ENCODE assay signal across 8 cellular contexts in the genomic region with DNA sequence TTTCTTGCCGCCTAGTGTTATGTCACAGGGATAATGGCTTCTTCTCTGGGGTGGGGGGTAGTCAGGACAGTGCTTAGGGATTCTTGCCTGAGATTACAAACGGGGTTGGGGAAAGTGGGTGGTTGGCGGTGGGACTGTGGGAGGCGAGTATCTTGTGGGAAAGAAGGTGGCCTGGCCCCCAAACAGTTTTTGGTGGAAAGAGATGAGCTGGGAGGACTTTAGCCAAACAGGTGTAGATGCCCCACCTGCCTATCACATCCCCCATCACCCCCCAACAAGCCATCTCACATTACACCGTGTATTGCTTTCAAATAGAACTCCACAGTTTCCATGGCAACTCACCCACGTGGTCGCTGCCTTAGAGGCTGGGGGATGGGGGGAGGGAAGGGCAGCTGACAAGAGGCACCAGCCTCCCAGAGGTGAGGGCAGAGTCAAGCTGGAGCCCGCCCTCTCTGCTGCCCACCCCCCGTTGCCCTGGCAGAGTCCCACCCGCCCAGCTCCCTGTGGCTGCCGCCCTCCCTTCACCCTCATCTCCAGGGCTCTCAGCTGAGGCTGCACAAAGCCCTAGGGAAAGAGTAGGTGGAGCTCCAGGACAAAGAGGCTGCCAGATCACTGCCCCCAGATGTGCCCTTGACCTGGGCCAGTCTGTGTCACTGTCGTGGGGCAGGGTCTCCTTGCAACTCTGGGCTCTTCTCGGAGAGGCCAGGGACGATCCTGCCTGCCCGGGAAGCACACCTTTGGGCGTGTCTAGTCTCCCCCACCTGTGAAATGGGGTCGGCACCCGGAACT.
DNase-seq lines count a peak whose midpoint lies in the region; ATAC-seq lines count a peak whose summit lies in the region.

No MANE protein-coding gene starts in this region.

- CTCF ChIA-PET in CD8-positive, alpha-beta memory T cell (lab: Charles Lee): interaction anchor here (1.3 kb wide), 1 partner anchor 173 kb away, joined by 4 read pairs; a partner anchor contains a TSS

- peak overlapping the region in 1 of 7 donors; percentile 35 for H3K4me3 Mint-ChIP-seq in CD8-positive, alpha-beta memory T cell

- ATAC-seq in GM19463 (IDR thresholded peaks at IDR 0.05; ENCODE audit: unreplicated experiment): no peak
- ATAC-seq in HG03025 (IDR thresholded peaks at IDR 0.05; ENCODE audit: low FRiP score, unreplicated experiment): no peak

- peak overlapping the region in 7 of 8 donors; percentile 38 to 90 (median 74) for H3K27ac Mint-ChIP-seq in CD8-positive, alpha-beta memory T cell

- POLR2A ChIA-PET in CD8-positive, alpha-beta memory T cell (lab: Charles Lee): no interaction called here

- H3K27me3 Mint-ChIP-seq in CD8-positive, alpha-beta memory T cell: peaks cover 0 to 2% of the 10 kb centered on the region in 2 donors

- H3K27me3 ChIP-seq in CD8-positive, alpha-beta memory T cell (ENCODE audit: insufficient read depth, low read length, poor library complexity, severe bottlenecking): no peaks in the 10 kb centered on the region

- H3K36me3 Mint-ChIP-seq in CD8-positive, alpha-beta memory T cell: no peaks in the 10 kb centered on the region

- peak in 2 of 5 donors; percentile 42 to 72 for DNase-seq in CD8-positive, alpha-beta memory T cell
- DNase-seq in NCI-H1417 (lab: John Stamatoyannopoulos, UW): peak; percentile 93 to 99 (median 97)
- peak; percentile 63 for DNase-seq in activated CD4-positive, alpha-beta T cell treated with anti-CD3 and anti-CD28 coated beads, Interleukin-2, amount 50 U/mL, for 1 hour
- peak; percentile 50 for DNase-seq in iris pigment epithelial cell (ENCODE audit: low read depth)
- DNase-seq in AG08395 (ENCODE audit: low spot score): no peak
- no peak for DNase-seq in activated gamma-delta T cell (lab: John Stamatoyannopoulos, UW)

- peaks cover 44% of the 10 kb centered on the region for H3K4me1 ChIP-seq in CD8-positive, alpha-beta memory T cell (ENCODE audit: insufficient read depth, low read length)

- H3K36me3 ChIP-seq in CD8-positive, alpha-beta memory T cell (ENCODE audit: insufficient read depth, low read length): no peaks in the 10 kb centered on the region

- no peak overlapping the region for H3K27ac ChIP-seq in CD8-positive, alpha-beta memory T cell (ENCODE audit: low read depth, low read length)

- H3K9me3 ChIP-seq in CD8-positive, alpha-beta memory T cell (ENCODE audit: low read length): no peaks in the 10 kb centered on the region

- H3K9me3 Mint-ChIP-seq in CD8-positive, alpha-beta memory T cell: no peaks in the 10 kb centered on the region

- H3K4me3 ChIP-seq in CD8-positive, alpha-beta memory T cell (ENCODE audit: low read length): no peak overlapping the region

- peaks cover 45 to 76% (median 68%) of the 10 kb centered on the region in 3 donors for H3K4me1 Mint-ChIP-seq in CD8-positive, alpha-beta memory T cell

Comparison
In these comparisons a context has a peak if more than half of its experiments do, and no peak if none do; other contexts are left out.
1. DNase-seq: peak in NCI-H1417 (3 of 3), activated CD4-positive, alpha-beta T cell treated with anti-CD3 and anti-CD28 coated beads, Interleukin-2, amount 50 U/mL, for 1 hour (single experiment) and iris pigment epithelial cell (single experiment); none in AG08395 (single experiment) and activated gamma-delta T cell (single experiment).